ENCODE assay signal across 1 cellular context in genomic region chr12:6970096-6970527, GRCh38.
TF ChIP-seq lines count a peak whose summit lies in the region.

No MANE protein-coding gene starts in this region.

TF ChIP-seq in HCT116, 20 proteins besides CTCF, POLR2A, EP300 and RAD21:
- TF ChIP-seq ZBTB33 (IDR thresholded peaks at IDR 0.05; ENCODE audit: extremely low read depth, insufficient replicate concordance, low read length) (no peak), ZFX (IDR thresholded peaks at IDR 0.05) (peak; percentile 97)
